ENCODE assay signal across 27 cellular contexts in genomic region chr14:43934102-43934501, GRCh38.
"Had no signal": no experiment of that assay in that cellular context is flagged by ENCODE, and none has a peak within 500 bp of the region (broad histone marks: within the 10 kb centered on the region; RNA-seq: fewer than 3 reads in every experiment).

No MANE protein-coding gene starts in this region.

- H3K27ac ChIP-seq: stomach, suprapubic skin, testis, thoracic aorta, thyroid gland, tibial artery, tibial nerve, transverse colon, upper lobe of left lung, upper lobe of right lung, uterus, vagina had no signal

- H3K4me1 ChIP-seq: stomach, suprapubic skin, testis, thyroid gland, tibial artery, tibial nerve, transverse colon, upper lobe of left lung, upper lobe of right lung, uterus, vagina had no signal

- H3K4me3 ChIP-seq: stomach, suprapubic skin, testis, thoracic aorta, thyroid gland, tibial artery, tibial nerve, transverse colon, upper lobe of left lung, upper lobe of right lung, uterus, vagina had no signal

- H3K36me3 ChIP-seq: stomach, suprapubic skin, thoracic aorta, thyroid gland, tibial artery, tibial nerve, transverse colon, upper lobe of left lung, upper lobe of right lung, uterus, vagina had no signal

- H3K27me3 ChIP-seq: stomach, suprapubic skin, testis, thyroid gland, tibial artery, tibial nerve, transverse colon, upper lobe of left lung, upper lobe of right lung, uterus, vagina had no signal

- FAIRE-seq: urothelium cell line had no signal

- DNase-seq: stimulated activated CD4-positive, alpha-beta T cell treated with anti-CD3 and anti-CD28 coated beads, Interleukin-2, amount 100 ng/mL, for 48 hours; stimulated activated CD4-positive, alpha-beta T cell treated with anti-CD3 and anti-CD28 coated beads, Interleukin-4, amount 100 ng/mL, for 1 hour; stimulated activated CD4-positive, alpha-beta T cell treated with anti-CD3 and anti-CD28 coated beads, Interleukin-4, amount 100 ng/mL, for 24 hours; stimulated activated CD4-positive, alpha-beta T cell treated with anti-CD3 and anti-CD28 coated beads, Interleukin-4, amount 100 ng/mL, for 4 hours; stimulated activated CD8-positive, alpha-beta memory T cell treated with anti-CD3 and anti-CD28 coated beads, Interleukin-4, amount 100 ng/mL, for 48 hours; stimulated activated naive B cell treated with anti-CD40 and anti-IgM and Interleukin-4, amounts not matched to agents 10 μg/mL and 1 μg/mL and 100 μg/mL, for 72 hours; stimulated activated naive CD4-positive, alpha-beta T cell; stimulated activated naive CD4-positive, alpha-beta T cell treated with Interleukin-2 at 50 U/mL for 16 hours; stimulated activated naive CD8-positive, alpha-beta T cell treated with anti-CD3 and anti-CD28 coated beads, Interleukin-15, amount 100 ng/mL, for 72 hours; stimulated activated naive CD8-positive, alpha-beta T cell treated with anti-CD3 and anti-CD28 coated beads, Interleukin-15, Interleukin-2, amounts not matched to agents 100 U/mL and 50 U/mL, for 24 hours; stomach; substantia nigra; testis; thyroid gland; tibial artery; transverse colon; trophoblast cell; upper lobe of left lung; upper lobe of right lung; uterus had no signal

- H3K9me3 ChIP-seq: suprapubic skin, testis, thoracic aorta, thyroid gland, transverse colon, upper lobe of left lung, upper lobe of right lung, uterus, vagina had no signal

- ATAC-seq: stimulated activated effector memory CD8-positive, alpha-beta T cell treated with anti-CD3 and anti-CD28 coated beads, Interleukin-12 subunit alpha, Interleukin-12 subunit beta, amount 100 ng/mL, for 72 hours; stimulated activated memory B cell treated with anti-CD40 and anti-IgM and Interleukin-4, amounts not matched to agents 10 μg/mL and 1 μg/mL and 100 μg/mL, for 72 hours; stimulated activated naive B cell treated with anti-CD40 and anti-IgM and Interleukin-4, amounts not matched to agents 10 μg/mL and 1 μg/mL and 100 μg/mL, for 72 hours; stimulated activated naive CD8-positive, alpha-beta T cell treated with anti-CD3 and anti-CD28 coated beads, Interleukin-15, amount 100 ng/mL, for 72 hours; stimulated activated naive CD8-positive, alpha-beta T cell treated with anti-CD3 and anti-CD28 coated beads, Interleukin-15, Interleukin-2, amounts not matched to agents 100 U/mL and 50 U/mL, for 24 hours; upper lobe of right lung had no signal
